Comparison of ENCODE assay signal across 31 cellular contexts in the genomic region with DNA sequence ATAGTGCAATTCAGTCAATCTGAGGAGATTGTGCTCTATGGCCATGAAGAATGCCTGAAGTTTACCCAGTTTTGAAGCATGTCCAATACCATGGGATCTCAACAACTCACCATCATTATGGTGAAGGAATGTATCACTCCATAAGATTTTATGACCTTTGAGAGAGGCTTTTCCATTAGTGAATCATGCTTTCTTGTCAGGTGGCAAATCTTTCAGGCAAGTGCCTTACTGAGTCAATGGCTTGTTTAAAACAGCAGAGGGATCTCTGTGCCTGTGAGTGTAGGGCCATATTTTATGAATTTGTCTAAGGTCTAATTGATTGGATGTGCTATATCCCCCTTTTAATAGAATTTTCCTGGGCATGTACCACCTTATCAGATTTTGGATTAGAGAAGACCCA.
DNase-seq lines count a peak whose midpoint lies in the region; ATAC-seq and TF ChIP-seq lines count a peak whose summit lies in the region.
"Had no signal": no experiment of that assay in that cellular context is flagged by ENCODE, and none has a peak within 500 bp of the region (broad histone marks: within the 10 kb centered on the region; RNA-seq: fewer than 3 reads in every experiment).

No MANE protein-coding gene starts in this region.

- ATAC-seq in HG02623 (IDR thresholded peaks at IDR 0.05; ENCODE audit: unreplicated experiment) = no peak
- ATAC-seq in stimulated activated naive B cell treated with anti-CD40 and anti-IgM and Interleukin-4, amounts not matched to agents 10 μg/mL and 1 μg/mL and 100 μg/mL, for 72 hours (replicated peaks) = no peak
- ATAC-seq: activated CD8-positive, alpha-beta T cell treated with anti-CD3 and anti-CD28 coated beads, Interleukin-2, amount 10 ng/mL, durations not matched to agents 7 days and 5 days; CD8-positive, alpha-beta T cell; left colon; psoas muscle; Right ventricle myocardium inferior; SK-N-SH treated with all-trans-retinoic acid at 6 μM for 48 hours; T-helper 17 cell had no signal

- intact Hi-C loops in uterus (cut with DNase I; ENCODE audit: low total_unique reads) = no loop called here

- H3K27me3 Mint-ChIP-seq in stimulated activated naive B cell treated with anti-CD40 and anti-IgM and Interleukin-4, amounts not matched to agents 10 μg/mL and 1 μg/mL and 100 μg/mL, for 72 hours = no peaks in the 10 kb centered on the region
- H3K27me3 Mint-ChIP-seq: activated naive CD8-positive, alpha-beta T cell; naive B cell; T-helper 17 cell had no signal

- no peaks in the 10 kb centered on the region for H3K36me3 ChIP-seq in uterus
- H3K36me3 ChIP-seq: vagina had no signal

- CTCF ChIA-PET in RWPE1 (lab: Yijun Ruan, JAX) = no interaction called here

- H3K27ac Mint-ChIP-seq in stimulated activated naive B cell treated with anti-CD40 and anti-IgM and Interleukin-4, amounts not matched to agents 10 μg/mL and 1 μg/mL and 100 μg/mL, for 72 hours = no peak overlapping the region
- H3K27ac Mint-ChIP-seq: activated CD8-positive, alpha-beta T cell treated with anti-CD3 and anti-CD28 coated beads, Interleukin-2, amount 10 ng/mL, durations not matched to agents 7 days and 5 days; activated naive CD8-positive, alpha-beta T cell; CD8-positive, alpha-beta T cell; naive B cell; T-helper 17 cell had no signal

- H3K27ac ChIP-seq in epithelial cell of prostate (no peak overlapping the region), uterus (no peak overlapping the region), RWPE1 (no peak overlapping the region)
- H3K27ac ChIP-seq: ascending aorta, KMS-11, psoas muscle, testis, vagina had no signal

- TF ChIP-seq CTCF in uterus (IDR thresholded peaks at IDR 0.05) = no peak
- TF ChIP-seq CTCF in RWPE1 (conservative IDR thresholded peaks at IDR 0.05; ENCODE audit: low read depth) = no peak

- no peaks in the 10 kb centered on the region for H3K27me3 ChIP-seq in uterus
- H3K27me3 ChIP-seq: ascending aorta, testis, vagina had no signal

- H3K9me3 Mint-ChIP-seq in stimulated activated naive B cell treated with anti-CD40 and anti-IgM and Interleukin-4, amounts not matched to agents 10 μg/mL and 1 μg/mL and 100 μg/mL, for 72 hours = no peaks in the 10 kb centered on the region
- H3K9me3 Mint-ChIP-seq: CD8-positive, alpha-beta T cell; naive B cell had no signal

- H3K9me3 ChIP-seq in uterus = no peaks in the 10 kb centered on the region
- H3K9me3 ChIP-seq: ascending aorta, psoas muscle, testis, vagina had no signal

- POLR2A ChIA-PET in RWPE1 (lab: Yijun Ruan, JAX; ENCODE audit: low non-redundant PET) = no interaction called here

- H3K4me3 Mint-ChIP-seq in stimulated activated naive B cell treated with anti-CD40 and anti-IgM and Interleukin-4, amounts not matched to agents 10 μg/mL and 1 μg/mL and 100 μg/mL, for 72 hours = no peak overlapping the region
- H3K4me3 Mint-ChIP-seq: activated CD8-positive, alpha-beta T cell treated with anti-CD3 and anti-CD28 coated beads, Interleukin-2, amount 10 ng/mL, durations not matched to agents 7 days and 5 days; activated naive CD8-positive, alpha-beta T cell; CD8-positive, alpha-beta T cell; naive B cell; T-helper 17 cell had no signal

- DNase-seq in EL (peak; percentile 9), LHCN-M2 (ENCODE audit: low read depth) (peak; percentile 11), epithelial cell of prostate (ENCODE audit: low read depth, low spot score) (peak; percentile 31), renal cortical epithelial cell (ENCODE audit: low read depth) (peak; percentile 62), uterus (no peak), RWPE1 (ENCODE audit: low spot score) (no peak)
- no peak for DNase-seq in stimulated activated naive B cell treated with anti-CD40 and anti-IgM and Interleukin-4, amounts not matched to agents 10 μg/mL and 1 μg/mL and 100 μg/mL, for 72 hours
- DNase-seq: activated CD4-positive, alpha-beta T cell treated with anti-CD3 and anti-CD28 coated beads for 1 hour; activated CD8-positive, alpha-beta T cell treated with anti-CD3 and anti-CD28 coated beads, Interleukin-2, amount 10 ng/mL, durations not matched to agents 7 days and 5 days; caudate nucleus; CD8-positive, alpha-beta T cell; H7; head of caudate nucleus; left colon; MV-4-11; naive B cell; NCI-H1436 treated with DMSO at 0.1 percent for 48 hours; NCI-H2107; NCI-H446; NCI-H774; psoas muscle; stimulated activated naive CD4-positive, alpha-beta T cell treated with Interleukin-2 at 50 U/mL for 16 hours; T-helper 17 cell; testis had no signal

- H3K4me1 Mint-ChIP-seq in stimulated activated naive B cell treated with anti-CD40 and anti-IgM and Interleukin-4, amounts not matched to agents 10 μg/mL and 1 μg/mL and 100 μg/mL, for 72 hours = no peaks in the 10 kb centered on the region
- H3K4me1 Mint-ChIP-seq: naive B cell had no signal

- TF ChIP-seq POLR2A in uterus (IDR thresholded peaks at IDR 0.05) = no peak

- no peaks in the 10 kb centered on the region for H3K4me1 ChIP-seq in uterus
- H3K4me1 ChIP-seq: ascending aorta, psoas muscle, testis, vagina had no signal

- no peak overlapping the region for H3K4me3 ChIP-seq in uterus
- H3K4me3 ChIP-seq: ascending aorta, psoas muscle, testis, vagina had no signal

- no peaks in the 10 kb centered on the region for H3K36me3 Mint-ChIP-seq in stimulated activated naive B cell treated with anti-CD40 and anti-IgM and Interleukin-4, amounts not matched to agents 10 μg/mL and 1 μg/mL and 100 μg/mL, for 72 hours
- H3K36me3 Mint-ChIP-seq: activated naive CD8-positive, alpha-beta T cell; CD8-positive, alpha-beta T cell; naive B cell had no signal

Comparison
In these comparisons a context has a peak if more than half of its experiments do, and no peak if none do; other contexts are left out.
1. DNase-seq: peak in EL (single experiment), LHCN-M2 (single experiment), epithelial cell of prostate (single experiment) and renal cortical epithelial cell (single experiment); none in uterus (0 of 2), RWPE1 (single experiment) and stimulated activated naive B cell treated with anti-CD40 and anti-IgM and Interleukin-4, amounts not matched to agents 10 μg/mL and 1 μg/mL and 100 μg/mL, for 72 hours (single experiment).